Comparison of ENCODE assay signal across 11 cellular contexts in the genomic region with DNA sequence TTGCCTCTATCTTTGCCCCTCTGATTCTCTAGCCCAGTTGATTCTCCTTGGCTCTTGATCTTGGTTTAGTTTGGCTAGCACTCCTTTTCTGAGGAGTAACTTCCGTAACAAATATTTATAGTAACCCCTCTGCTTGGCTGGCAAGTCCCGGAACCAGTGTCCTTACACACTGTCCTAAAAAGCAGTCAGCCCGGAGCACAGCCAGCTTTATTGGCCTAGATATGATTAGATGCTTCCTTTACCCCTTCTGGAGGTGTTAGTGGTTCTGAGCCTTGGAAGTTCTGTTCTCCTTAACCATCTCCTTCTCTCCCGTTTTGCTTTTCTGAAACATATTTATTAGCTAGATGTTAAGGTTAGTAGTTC. TPM values are rescaled to one million over a fixed set of nuclear protein-coding genes. Genes with fewer than 3 reads are reported as not detected.
A peak's percentile ranks its signal among the peaks of the same experiment; 100 is the strongest.
DNase-seq lines count a peak whose midpoint lies in the region; ATAC-seq and TF ChIP-seq lines count a peak whose summit lies in the region.
"Had no signal": no experiment of that assay in that cellular context is flagged by ENCODE, and none has a peak within 500 bp of the region (broad histone marks: within the 10 kb centered on the region; RNA-seq: fewer than 3 reads in every experiment).

No MANE protein-coding gene starts in this region.

- TF ChIP-seq POLR2A in gastrocnemius medialis (IDR thresholded peaks at IDR 0.05) = no peak

- no peak for TF ChIP-seq CTCF in RWPE2 (IDR thresholded peaks at IDR 0.05; ENCODE audit: poor library complexity, severe bottlenecking)
- TF ChIP-seq CTCF in left ventricle myocardium inferior (IDR thresholded peaks at IDR 0.05; ENCODE audit: borderline replicate concordance) = no peak
- no peak for TF ChIP-seq CTCF in gastrocnemius medialis (IDR thresholded peaks at IDR 0.05 in 4 of 5, conservative IDR thresholded peaks at IDR 0.05 in 1 of 5)

- H3K27ac ChIP-seq in RWPE2 (ENCODE audit: poor library complexity, severe bottlenecking) (peak overlapping the region; percentile 58), left ventricle myocardium inferior (replicated peaks) (peak overlapping the region; percentile 74), gastrocnemius medialis (peak overlapping the region; percentile 65 to 75 (median 68))

- no peak overlapping the region for H3K4me3 ChIP-seq in RWPE2 (ENCODE audit: severe bottlenecking)
- H3K4me3 ChIP-seq in left ventricle myocardium inferior = peak overlapping the region; percentile 26
- H3K4me3 ChIP-seq in gastrocnemius medialis = no peak overlapping the region

- H3K36me3 ChIP-seq in RWPE2 (ENCODE audit: low read depth) (no peaks in the 10 kb centered on the region), left ventricle myocardium inferior (no peaks in the 10 kb centered on the region), gastrocnemius medialis (no peaks in the 10 kb centered on the region)

- H3K4me1 ChIP-seq in RWPE2 (ENCODE audit: insufficient read depth, poor library complexity, severe bottlenecking) = peaks cover 16% of the 10 kb centered on the region
- peaks cover 34% of the 10 kb centered on the region for H3K4me1 ChIP-seq in left ventricle myocardium inferior
- H3K4me1 ChIP-seq in gastrocnemius medialis = peaks cover 28 to 38% of the 10 kb centered on the region in 2 donors

- in situ Hi-C loops in G401 (cut with HindIII; ENCODE audit: low sequenced_read_pairs) = no loop called here
- in situ Hi-C loops in gastrocnemius medialis (cut with MboI; ENCODE audit: low sequenced_read_pairs in 4 of 4) = no loop called here

- H3K27me3 ChIP-seq in RWPE2 (ENCODE audit: insufficient read depth, poor library complexity, severe bottlenecking) = no peaks in the 10 kb centered on the region
- no peaks in the 10 kb centered on the region for H3K27me3 ChIP-seq in left ventricle myocardium inferior (ENCODE audit: low read depth)
- no peaks in the 10 kb centered on the region for H3K27me3 ChIP-seq in gastrocnemius medialis

- no peaks in the 10 kb centered on the region for H3K9me3 ChIP-seq in RWPE2 (ENCODE audit: severe bottlenecking)
- no peaks in the 10 kb centered on the region for H3K9me3 ChIP-seq in left ventricle myocardium inferior (replicated peaks)
- H3K9me3 ChIP-seq in gastrocnemius medialis = no peaks in the 10 kb centered on the region

- DNase-seq in G401 (ENCODE audit: low spot score) (peak; percentile 97), RWPE2 (ENCODE audit: low spot score) (no peak), left ventricle myocardium inferior (peak; percentile 54), gastrocnemius medialis (peak in 1 of 2 donors; percentile 59), Kasumi-1 (lab: John Stamatoyannopoulos, UW) (no peak), HPDE6-E6E7 (ENCODE audit: extremely low spot score) (no peak), HT-29 (ENCODE audit: low spot score) (no peak)
- DNase-seq: activated CD4-positive, alpha-beta T cell treated with anti-CD3 and anti-CD28 coated beads for 36 hours; KBM-7; NCI-H2107 had no signal

- intact Hi-C loops in left ventricle myocardium inferior (cut with micrococcal nuclease) = no loop called here
- intact Hi-C loops in gastrocnemius medialis (cut with DNase I; ENCODE audit: low total_unique reads) = no loop called here

- no peak for ATAC-seq in RWPE2 (ENCODE audit: low read depth)
- ATAC-seq in gastrocnemius medialis = peak; percentile 87 to 95
- ATAC-seq in HG02610 (IDR thresholded peaks at IDR 0.05; ENCODE audit: unreplicated experiment) = no peak
- ATAC-seq: activated CD4-positive, alpha-beta T cell treated with anti-CD3 and anti-CD28 coated beads for 36 hours had no signal

RNA-seq across cellular contexts. Expression of a gene that starts 17.0 kb away (rescaled TPM):
- not detected in 2 replicates for total RNA-seq in G401 (2014; rRNA removed; shearing (Covaris generic))
- total RNA-seq in left ventricle myocardium inferior = not detected
- total RNA-seq in gastrocnemius medialis = not detected
- total RNA-seq in HT-29 (2014; rRNA removed; shearing (Covaris generic)) = 0.28 TPM in 1 of 2 replicates, not detected in the other

RNA-seq across cellular contexts. Expression of a gene that starts 20.3 kb away (rescaled TPM):
- total RNA-seq in G401 (2014; rRNA removed; shearing (Covaris generic)) = 0.07 and 0.86 TPM in 2 replicates
- total RNA-seq in left ventricle myocardium inferior (24.2 TPM), gastrocnemius medialis (10 to 100 TPM; 12.3 to 19.2 (median 16.3) TPM)
- total RNA-seq in HT-29 (2014; rRNA removed; shearing (Covaris generic)) = 6.3 and 8.3 TPM in 2 replicates

RNA-seq across cellular contexts. Expression of a gene that starts 22.0 kb away (rescaled TPM):
- 13.8 and 15.0 TPM in 2 replicates for total RNA-seq in G401 (2014; rRNA removed; shearing (Covaris generic))
- total RNA-seq in left ventricle myocardium inferior = 30.2 TPM
- total RNA-seq in gastrocnemius medialis = 10 to 100 TPM; 22.0 to 41.1 (median 36.3) TPM
- total RNA-seq in HT-29 (2014; rRNA removed; shearing (Covaris generic)) = 18.9 and 20.6 TPM in 2 replicates

RNA-seq across cellular contexts. Expression of a gene that starts 22.0 kb away (rescaled TPM):
- 37.2 and 48.6 TPM in 2 replicates for total RNA-seq in G401 (2014; rRNA removed; shearing (Covaris generic))
- total RNA-seq in left ventricle myocardium inferior (75.0 TPM), gastrocnemius medialis (10 to 100 TPM; 47.3 to 63.2 (median 51.4) TPM)
- total RNA-seq in HT-29 (2014; rRNA removed; shearing (Covaris generic)) = 74.6 and 84.9 TPM in 2 replicates

RNA-seq across cellular contexts. Expression of a gene that starts 38.6 kb away (rescaled TPM):
- total RNA-seq in G401 (2014; rRNA removed; shearing (Covaris generic)) = 40.3 and 46.0 TPM in 2 replicates
- 20.6 TPM for total RNA-seq in left ventricle myocardium inferior
- total RNA-seq in gastrocnemius medialis = 10 to 100 TPM; 17.8 to 39.6 (median 26.2) TPM
- 42.4 and 44.5 TPM in 2 replicates for total RNA-seq in HT-29 (2014; rRNA removed; shearing (Covaris generic))

Comparison
In these comparisons a context has a peak if more than half of its experiments do, and no peak if none do; other contexts are left out.
1. DNase-seq: peak in G401 (single experiment) and left ventricle myocardium inferior (single experiment); none in RWPE2 (single experiment), Kasumi-1 (0 of 2), HPDE6-E6E7 (single experiment) and HT-29 (single experiment).
2. ATAC-seq: peak in gastrocnemius medialis (2 of 2); none in RWPE2 (single experiment) and HG02610 (single experiment).
3. Peak in every context shown above with its lines, with median percentiles within 50 percentile points of each other: H3K27ac ChIP-seq.